19 cellular contexts compared by ENCODE assay signal in genomic region chr6:113481441-113481840, GRCh38.
DNase-seq lines count a peak whose midpoint lies in the region; TF ChIP-seq lines count a peak whose summit lies in the region.
"Had no signal": no experiment of that assay in that cellular context is flagged by ENCODE, and none has a peak within 500 bp of the region (broad histone marks: within the 10 kb centered on the region; RNA-seq: fewer than 3 reads in every experiment).

No MANE protein-coding gene starts in this region.

- DNase-seq in AG20443 (ENCODE audit: low spot score) (peak; percentile 29), HT1080 (ENCODE audit: low read depth) (peak; percentile 33), SKM-1 treated with dmso at 0.1 percent for 144 hours (lab: John Stamatoyannopoulos, UW; ENCODE audit: unreplicated experiment) (peak; percentile 49), hepatocyte (ENCODE audit: low spot score) (peak; percentile 28), T-helper 9 cell (no peak), HAP-1 (ENCODE audit: low spot score in 2 of 2) (no peak), AG08396 (ENCODE audit: low spot score) (no peak)
- DNase-seq in activated CD4-positive, alpha-beta T cell treated with anti-CD3 and anti-CD28 coated beads for 4 hours, result no peak
- DNase-seq: activated CD4-positive, CD25-positive, alpha-beta regulatory T cell; activated CD8-positive, alpha-beta T cell treated with anti-CD3 and anti-CD28 coated beads, Interleukin-2, amount 10 ng/mL, durations not matched to agents 7 days and 5 days; activated naive CD4-positive, alpha-beta T cell treated with Interleukin-2 at 50 U/mL for 16 hours; activated T-cell treated with anti-CD3 and anti-CD28 coated beads, Interleukin-2, amount 50 U/mL, for 24 hours; CD4-positive, alpha-beta T cell; effector CD8-positive, alpha-beta T cell; H9; natural killer cell; NCI-H1694 treated with DMSO at 0.1 percent for 48 hours; stimulated activated CD4-positive, alpha-beta T cell treated with anti-CD3 and anti-CD28 coated beads, Interleukin-2, amount 100 ng/mL, for 24 hours had no signal

- H3K79me2 ChIP-seq in hepatocyte, result no peaks in the 10 kb centered on the region

- TF ChIP-seq CTCF in hepatocyte (IDR thresholded peaks at IDR 0.05; ENCODE audit: poor library complexity), result no peak

- no peaks in the 10 kb centered on the region for H3K9me2 ChIP-seq in hepatocyte (replicated peaks; ENCODE audit: insufficient read depth)

- H3K36me3 ChIP-seq in hepatocyte (replicated peaks; ENCODE audit: insufficient read depth, low read depth), result no peaks in the 10 kb centered on the region
- no peaks in the 10 kb centered on the region for H3K36me3 ChIP-seq in HAP-1 (replicated peaks)
- H3K36me3 ChIP-seq: ascending aorta had no signal

- H3K27me3 ChIP-seq in hepatocyte (no peaks in the 10 kb centered on the region), HAP-1 (ENCODE audit: low read depth) (no peaks in the 10 kb centered on the region)
- H3K27me3 ChIP-seq: ascending aorta had no signal

- H3K9me3 ChIP-seq in hepatocyte (ENCODE audit: low read depth) (no peaks in the 10 kb centered on the region), HAP-1 (no peaks in the 10 kb centered on the region)
- H3K9me3 ChIP-seq: ascending aorta had no signal

- H3K27ac ChIP-seq in hepatocyte, result no peak overlapping the region
- H3K27ac ChIP-seq: ascending aorta had no signal

- H3K4me2 ChIP-seq in hepatocyte, result no peak overlapping the region

- 79% methylated on average over 4 of the region's 4 CpGs for WGBS in hepatocyte (ENCODE audit: low lambda C conversion rate, missing lambda C conversion rate)

- no peak overlapping the region for H2AFZ ChIP-seq in hepatocyte

- H3K4me1 ChIP-seq in hepatocyte (ENCODE audit: insufficient read depth), result no peaks in the 10 kb centered on the region
- H3K4me1 ChIP-seq in HAP-1, result no peaks in the 10 kb centered on the region
- H3K4me1 ChIP-seq: ascending aorta had no signal

- H3K4me3 ChIP-seq in hepatocyte (no peak overlapping the region), HAP-1 (no peak overlapping the region)
- H3K4me3 ChIP-seq: ascending aorta had no signal

- H4K20me1 ChIP-seq in hepatocyte (ENCODE audit: insufficient read depth, poor library complexity, severe bottlenecking), result no peaks in the 10 kb centered on the region

- in situ Hi-C loops in HAP-1 (cut with MboI; ENCODE audit: low sequenced_read_pairs), result no loop called here

Comparison
In these comparisons a context has a peak if more than half of its experiments do, and no peak if none do; other contexts are left out.
1. DNase-seq: peak in AG20443 (single experiment), HT1080 (single experiment), SKM-1 treated with dmso at 0.1 percent for 144 hours (single experiment) and hepatocyte (single experiment); none in activated CD4-positive, alpha-beta T cell treated with anti-CD3 and anti-CD28 coated beads for 4 hours (0 of 2), T-helper 9 cell (single experiment), HAP-1 (0 of 2) and AG08396 (single experiment).